8 cellular contexts compared by ENCODE assay signal in genomic region chr13:75870397-75870801, GRCh38.
DNase-seq lines count a peak whose midpoint lies in the region; ATAC-seq and TF ChIP-seq lines count a peak whose summit lies in the region.

No MANE protein-coding gene starts in this region.

- H3K4me1 Mint-ChIP-seq in activated B cell treated with CpG ODN at 0.5 μM for 24 hours, result peaks cover 2% of the 10 kb centered on the region

- no peaks in the 10 kb centered on the region for H4K20me1 ChIP-seq in neural cell (ENCODE audit: insufficient read depth)

- no peaks in the 10 kb centered on the region for H3K9me2 ChIP-seq in neural cell (ENCODE audit: insufficient read depth, low read length)

- no peak overlapping the region for H2AFZ ChIP-seq in neural cell (ENCODE audit: low read depth, low read length)

- H3K27me3 ChIP-seq in neural cell (ENCODE audit: insufficient read depth, low read depth, low read length), result no peaks in the 10 kb centered on the region

- no peak for TF ChIP-seq EP300 in neural cell (conservative IDR thresholded peaks at IDR 0.05; ENCODE audit: poor library complexity, severe bottlenecking)

- no peaks in the 10 kb centered on the region for H3K79me2 ChIP-seq in neural cell (replicated peaks; ENCODE audit: insufficient read depth, low read length)

- H3K9me3 ChIP-seq in neural cell (ENCODE audit: low read length), result no peaks in the 10 kb centered on the region

- peak; percentile 85 for TF ChIP-seq RAD21 in neural cell (conservative IDR thresholded peaks at IDR 0.05)

- H3K9me3 Mint-ChIP-seq in activated B cell treated with CpG ODN at 0.5 μM for 24 hours, result no peaks in the 10 kb centered on the region

- H3K36me3 ChIP-seq in neural cell (ENCODE audit: insufficient read depth, low read length), result no peaks in the 10 kb centered on the region

- no peak for ATAC-seq in activated B cell treated with CpG ODN at 0.5 μM for 24 hours (ENCODE audit: low read depth)
- ATAC-seq in GM19351 (IDR thresholded peaks at IDR 0.05; ENCODE audit: unreplicated experiment), result no peak

- H3K4me2 ChIP-seq in neural cell (ENCODE audit: low read length), result no peak overlapping the region

- no peak overlapping the region for H3K9ac ChIP-seq in neural cell (ENCODE audit: low read length)

- no peak overlapping the region for H3K4me3 ChIP-seq in neural cell (ENCODE audit: low read length)

- H3K36me3 Mint-ChIP-seq in activated B cell treated with CpG ODN at 0.5 μM for 24 hours (ENCODE audit: low read depth), result no peaks in the 10 kb centered on the region

- H3K27ac Mint-ChIP-seq in activated B cell treated with CpG ODN at 0.5 μM for 24 hours, result no peak overlapping the region

- H3F3A ChIP-seq in neural cell (ENCODE audit: insufficient read depth, low read length, poor library complexity, severe bottlenecking), result no peaks in the 10 kb centered on the region

- intact Hi-C loops in activated B cell treated with CpG ODN at 0.5 μM for 24 hours (cut with micrococcal nuclease), result loop anchor here (1.0 to 10.0 kb wide), 5 partner anchors 175 to 1694 kb away; no protein-coding TSS in a partner anchor

- H3K27ac ChIP-seq in neural cell (ENCODE audit: low read length), result no peak overlapping the region

- peak; percentile 67 for TF ChIP-seq CTCF in LNCAP (IDR thresholded peaks at IDR 0.05)
- no peak for TF ChIP-seq CTCF in activated B cell treated with CpG ODN at 0.5 μM for 24 hours (IDR thresholded peaks at IDR 0.05)
- peak; percentile 81 for TF ChIP-seq CTCF in neural cell (IDR thresholded peaks at IDR 0.05; ENCODE audit: poor library complexity, severe bottlenecking)

- CTCF ChIA-PET in activated B cell treated with CpG ODN at 0.5 μM for 24 hours (lab: Charles Lee), result interaction anchor here (0.7 to 4.3 kb wide), 13 partner anchors 9 to 1132 kb away, joined by 3 to 44 read pairs (median 4); no protein-coding TSS in a partner anchor

- POLR2A ChIA-PET in activated B cell treated with CpG ODN at 0.5 μM for 24 hours (lab: Charles Lee), result no interaction called here

- DNase-seq in NCI-H345 (lab: John Stamatoyannopoulos, UW) (peak; percentile 5), NCI-H345 treated with DMSO at 0.1 percent for 48 hours (lab: John Stamatoyannopoulos, UW; ENCODE audit: unreplicated experiment) (no peak), activated B cell treated with CpG ODN at 0.5 μM for 24 hours (no peak), epidermal melanocyte (ENCODE audit: insufficient read length, low spot score) (peak; percentile 26), NCI-H446 treated with DMSO at 0.1 percent for 48 hours (lab: John Stamatoyannopoulos, UW) (no peak)

- H3K27me3 Mint-ChIP-seq in activated B cell treated with CpG ODN at 0.5 μM for 24 hours, result peaks cover 13% of the 10 kb centered on the region

- H3K4me3 Mint-ChIP-seq in activated B cell treated with CpG ODN at 0.5 μM for 24 hours, result peak overlapping the region; percentile 25

TF ChIP-seq in neural cell, 6 proteins besides CTCF, POLR2A, EP300 and RAD21:
- TF ChIP-seq SMC3 (conservative IDR thresholded peaks at IDR 0.05; ENCODE audit: poor library complexity) (peak; percentile 85), EZH2 (IDR thresholded peaks at IDR 0.05; ENCODE audit: borderline replicate concordance, insufficient read depth, low read length, poor library complexity, severe bottlenecking) (no peak)

Comparison
In these comparisons a context has a peak if more than half of its experiments do, and no peak if none do; other contexts are left out.
1. DNase-seq: peak in NCI-H345 (single experiment) and epidermal melanocyte (single experiment); none in NCI-H345 treated with DMSO at 0.1 percent for 48 hours (single experiment), activated B cell treated with CpG ODN at 0.5 μM for 24 hours (single experiment) and NCI-H446 treated with DMSO at 0.1 percent for 48 hours (single experiment).